Comparison of ENCODE assay signal across 17 cellular contexts in genomic region chr10:6795571-6795970, GRCh38.
"Had no signal": no experiment of that assay in that cellular context is flagged by ENCODE, and none has a peak within 500 bp of the region (broad histone marks: within the 10 kb centered on the region; RNA-seq: fewer than 3 reads in every experiment).

No MANE protein-coding gene starts in this region.

- H3K9me3 ChIP-seq: thyroid gland had no signal

- ATAC-seq: activated naive CD8-positive, alpha-beta T cell treated with anti-CD3 and anti-CD28 coated beads, Interleukin-2, amount 50 U/mL, for 24 hours; natural killer cell treated with Interleukin-12 subunit alpha and Interleukin-12 subunit beta and Interleukin-15 and Interleukin-18, amount 100 ng/mL, for 72 hours; stimulated activated naive B cell treated with anti-CD40 and anti-IgM and Interleukin-4, amounts not matched to agents 10 μg/mL and 1 μg/mL and 100 μg/mL, for 72 hours; T-cell had no signal

- H3K27me3 ChIP-seq: foreskin keratinocyte, thyroid gland had no signal

- DNase-seq: activated CD4-positive, alpha-beta T cell treated with anti-CD3 and anti-CD28 coated beads, Interleukin-2, amount 50 U/mL, for 1 hour; activated CD8-positive, alpha-beta memory T cell treated with anti-CD3 and anti-CD28 coated beads for 24 hours; activated CD8-positive, alpha-beta memory T cell treated with anti-CD3 and anti-CD28 coated beads, Interleukin-2, amount 50 U/mL, for 48 hours; activated effector memory CD4-positive, alpha-beta T cell treated with Interleukin-2 at 50 U/mL for 16 hours; activated naive CD4-positive, alpha-beta T cell treated with anti-CD3 and anti-CD28 coated beads, Interleukin-2, amount 10 ng/mL, durations not matched to agents 7 days and 5 days; activated naive CD8-positive, alpha-beta T cell treated with anti-CD3 and anti-CD28 coated beads, Interleukin-2, amount 50 U/mL, for 24 hours; activated T-cell treated with anti-CD3 and anti-CD28 coated beads, Interleukin-2, amount 50 U/mL, for 48 hours; central memory CD4-positive, alpha-beta T cell; dorsolateral prefrontal cortex; hippocampal formation; posterior cingulate gyrus; stimulated activated naive B cell treated with anti-CD40 and anti-IgM and Interleukin-4, amounts not matched to agents 10 μg/mL and 1 μg/mL and 100 μg/mL, for 72 hours; T-cell; thyroid gland had no signal

- H3K4me3 ChIP-seq: thyroid gland had no signal

- H3K4me1 Mint-ChIP-seq: activated naive CD4-positive, alpha-beta T cell treated with anti-CD3 and anti-CD28 coated beads, Interleukin-2, amount 10 ng/mL, durations not matched to agents 7 days and 5 days; activated naive CD8-positive, alpha-beta T cell treated with anti-CD3 and anti-CD28 coated beads, Interleukin-2, amount 50 U/mL, for 24 hours; stimulated activated naive B cell treated with anti-CD40 and anti-IgM and Interleukin-4, amounts not matched to agents 10 μg/mL and 1 μg/mL and 100 μg/mL, for 72 hours; T-cell had no signal

- H3K4me1 ChIP-seq: foreskin keratinocyte, thyroid gland had no signal

- H3K36me3 Mint-ChIP-seq: activated naive CD4-positive, alpha-beta T cell treated with anti-CD3 and anti-CD28 coated beads, Interleukin-2, amount 10 ng/mL, durations not matched to agents 7 days and 5 days; brain; natural killer cell treated with Interleukin-12 subunit alpha and Interleukin-12 subunit beta and Interleukin-15 and Interleukin-18, amount 100 ng/mL, for 72 hours; stimulated activated naive B cell treated with anti-CD40 and anti-IgM and Interleukin-4, amounts not matched to agents 10 μg/mL and 1 μg/mL and 100 μg/mL, for 72 hours; T-cell had no signal

- H3K4me3 Mint-ChIP-seq: activated naive CD4-positive, alpha-beta T cell treated with anti-CD3 and anti-CD28 coated beads, Interleukin-2, amount 10 ng/mL, durations not matched to agents 7 days and 5 days; activated naive CD8-positive, alpha-beta T cell treated with anti-CD3 and anti-CD28 coated beads, Interleukin-2, amount 50 U/mL, for 24 hours; brain; natural killer cell treated with Interleukin-12 subunit alpha and Interleukin-12 subunit beta and Interleukin-15 and Interleukin-18, amount 100 ng/mL, for 72 hours; stimulated activated naive B cell treated with anti-CD40 and anti-IgM and Interleukin-4, amounts not matched to agents 10 μg/mL and 1 μg/mL and 100 μg/mL, for 72 hours; T-cell had no signal

- H3K27ac Mint-ChIP-seq: activated naive CD4-positive, alpha-beta T cell treated with anti-CD3 and anti-CD28 coated beads, Interleukin-2, amount 10 ng/mL, durations not matched to agents 7 days and 5 days; activated naive CD8-positive, alpha-beta T cell treated with anti-CD3 and anti-CD28 coated beads, Interleukin-2, amount 50 U/mL, for 24 hours; brain; natural killer cell treated with Interleukin-12 subunit alpha and Interleukin-12 subunit beta and Interleukin-15 and Interleukin-18, amount 100 ng/mL, for 72 hours; stimulated activated naive B cell treated with anti-CD40 and anti-IgM and Interleukin-4, amounts not matched to agents 10 μg/mL and 1 μg/mL and 100 μg/mL, for 72 hours; T-cell had no signal

- H3K27ac ChIP-seq: foreskin keratinocyte, thyroid gland had no signal

- H3K9me3 Mint-ChIP-seq: activated naive CD4-positive, alpha-beta T cell treated with anti-CD3 and anti-CD28 coated beads, Interleukin-2, amount 10 ng/mL, durations not matched to agents 7 days and 5 days; activated naive CD8-positive, alpha-beta T cell treated with anti-CD3 and anti-CD28 coated beads, Interleukin-2, amount 50 U/mL, for 24 hours; natural killer cell treated with Interleukin-12 subunit alpha and Interleukin-12 subunit beta and Interleukin-15 and Interleukin-18, amount 100 ng/mL, for 72 hours; stimulated activated naive B cell treated with anti-CD40 and anti-IgM and Interleukin-4, amounts not matched to agents 10 μg/mL and 1 μg/mL and 100 μg/mL, for 72 hours; T-cell had no signal

- H3K36me3 ChIP-seq: thyroid gland had no signal
